In genomic region chr7:100789055-100789454, GRCh38 we compare ENCODE assay signal across 1 cellular context.
TF ChIP-seq lines count a peak whose summit lies in the region.

No MANE protein-coding gene starts in this region.

TF ChIP-seq in WTC11, 78 proteins besides CTCF, POLR2A, EP300 and RAD21 (continued from another document):
- no peak for TF ChIP-seq ZNF532 (CRISPR knock-in tag; IDR thresholded peaks at IDR 0.05; ENCODE audit: borderline replicate concordance)
- no peak for TF ChIP-seq MLX (CRISPR knock-in tag; IDR thresholded peaks at IDR 0.05)
- no peak for TF ChIP-seq ZNF416 (CRISPR knock-in tag; IDR thresholded peaks at IDR 0.05)
- no peak for TF ChIP-seq ZNF138 (CRISPR knock-in tag; conservative IDR thresholded peaks at IDR 0.05)
- TF ChIP-seq SMAD3 (CRISPR knock-in tag; IDR thresholded peaks at IDR 0.05; ENCODE audit: borderline replicate concordance) = no peak
- TF ChIP-seq SOX15 (CRISPR knock-in tag; IDR thresholded peaks at IDR 0.05) = no peak
- TF ChIP-seq ATF2 (CRISPR knock-in tag; IDR thresholded peaks at IDR 0.05; ENCODE audit: borderline replicate concordance, low read depth) = no peak
- TF ChIP-seq AR (CRISPR knock-in tag; IDR thresholded peaks at IDR 0.05) = no peak
- no peak for TF ChIP-seq ATF3 (CRISPR knock-in tag; conservative IDR thresholded peaks at IDR 0.05)
- TF ChIP-seq NFE2L1 (CRISPR knock-in tag; IDR thresholded peaks at IDR 0.05) = no peak
- TF ChIP-seq IRF2 (CRISPR knock-in tag; IDR thresholded peaks at IDR 0.05; ENCODE audit: borderline replicate concordance, low read depth) = no peak
